1 cellular context compared by ENCODE assay signal in the genomic region with DNA sequence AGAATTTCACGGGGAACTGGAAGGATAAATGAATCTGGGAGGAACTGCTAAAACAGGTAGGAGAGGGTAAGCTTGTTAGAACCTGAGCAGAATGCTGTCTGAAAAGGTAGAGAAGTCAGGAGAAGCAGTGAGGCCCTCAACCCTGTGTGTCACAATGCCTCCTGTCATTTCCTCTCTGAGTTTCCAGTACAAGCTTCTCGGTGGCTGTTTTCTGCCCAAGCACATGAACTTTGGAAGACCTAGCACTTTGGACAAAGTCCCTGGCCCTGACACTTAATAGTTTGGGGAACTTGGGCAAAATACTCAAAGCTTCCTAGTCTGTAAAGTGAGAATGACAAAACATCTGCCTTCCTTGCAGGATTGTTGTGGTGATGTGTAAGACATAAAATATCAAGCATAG. TPM values are rescaled to one million over a fixed set of nuclear protein-coding genes. Genes with fewer than 3 reads are reported as not detected.
"Had no signal": no experiment of that assay in that cellular context is flagged by ENCODE, and none has a peak within 500 bp of the region (broad histone marks: within the 10 kb centered on the region; RNA-seq: fewer than 3 reads in every experiment).

No MANE protein-coding gene starts in this region.

RNA-seq across cellular contexts. Expression of a gene that starts 52.7 kb away (rescaled TPM):
- polyA plus RNA-seq: IgD-negative memory B cell had no signal
